ENCODE assay signal across 13 cellular contexts in genomic region chr3:173065543-173065970, GRCh38.
A peak's percentile ranks its signal among the peaks of the same experiment; 100 is the strongest.
DNase-seq lines count a peak whose midpoint lies in the region; ATAC-seq, FAIRE-seq and TF ChIP-seq lines count a peak whose summit lies in the region.
"Had no signal": no experiment of that assay in that cellular context is flagged by ENCODE, and none has a peak within 500 bp of the region (broad histone marks: within the 10 kb centered on the region; RNA-seq: fewer than 3 reads in every experiment).

No MANE protein-coding gene starts in this region.

- peaks cover 15% of the 10 kb centered on the region for H3F3A ChIP-seq in MM.1S (ENCODE audit: insufficient read depth, low read length)

- H3K4me1 ChIP-seq in MM.1S (ENCODE audit: low read length) (peaks cover 19% of the 10 kb centered on the region), mucosa of descending colon (ENCODE audit: low read depth) (no peaks in the 10 kb centered on the region)

- peaks cover 4% of the 10 kb centered on the region for H3K9me3 Mint-ChIP-seq in natural killer cell treated with Interleukin-12 subunit alpha and Interleukin-12 subunit beta and Interleukin-15 and Interleukin-18, amount 100 ng/mL, for 72 hours

- intact Hi-C loops in mucosa of descending colon (cut with DNase I, micrococcal nuclease), result no loop called here

- no peak overlapping the region for H3K27ac Mint-ChIP-seq in natural killer cell treated with Interleukin-12 subunit alpha and Interleukin-12 subunit beta and Interleukin-15 and Interleukin-18, amount 100 ng/mL, for 72 hours
- H3K27ac Mint-ChIP-seq: naive B cell had no signal

- no peak overlapping the region for H3K27ac ChIP-seq in MM.1S (ENCODE audit: low read length)

- H3K36me3 Mint-ChIP-seq in natural killer cell treated with Interleukin-12 subunit alpha and Interleukin-12 subunit beta and Interleukin-15 and Interleukin-18, amount 100 ng/mL, for 72 hours, result no peaks in the 10 kb centered on the region

- no peak for FAIRE-seq in bronchial epithelial cell (lab: Jason Lieb, UNC)
- FAIRE-seq: TTC549 had no signal

- H3K27me3 ChIP-seq in MM.1S (replicated peaks; ENCODE audit: insufficient read depth, low read length), result no peaks in the 10 kb centered on the region
- H3K27me3 ChIP-seq in bronchial epithelial cell (ENCODE audit: control insufficient read depth, insufficient read depth, low read length), result no peaks in the 10 kb centered on the region

- no peak overlapping the region for H2AFZ ChIP-seq in MM.1S (ENCODE audit: low read length)

- H3K4me1 Mint-ChIP-seq in natural killer cell treated with Interleukin-12 subunit alpha and Interleukin-12 subunit beta and Interleukin-15 and Interleukin-18, amount 100 ng/mL, for 72 hours (ENCODE audit: low read depth in 2 of 2), result peaks cover 0 to 3% of the 10 kb centered on the region in 2 donors
- H3K4me1 Mint-ChIP-seq: naive B cell had no signal

- CTCF ChIA-PET in GM10248 (lab: Yijun Ruan, JAX), result no interaction called here

- ATAC-seq in GM18858 (IDR thresholded peaks at IDR 0.05; ENCODE audit: unreplicated experiment) (peak; percentile 38), mucosa of descending colon (peak; percentile 38)
- ATAC-seq in natural killer cell treated with Interleukin-12 subunit alpha and Interleukin-12 subunit beta and Interleukin-15 and Interleukin-18, amount 100 ng/mL, for 72 hours, result no peak

- no peaks in the 10 kb centered on the region for H3K9me2 ChIP-seq in MM.1S (replicated peaks; ENCODE audit: insufficient read depth, low read length)

- H3K9me3 ChIP-seq in MM.1S (replicated peaks; ENCODE audit: insufficient read depth, low read length), result no peaks in the 10 kb centered on the region
- H3K9me3 ChIP-seq in mucosa of descending colon, result no peaks in the 10 kb centered on the region

- H3K4me3 Mint-ChIP-seq in natural killer cell treated with Interleukin-12 subunit alpha and Interleukin-12 subunit beta and Interleukin-15 and Interleukin-18, amount 100 ng/mL, for 72 hours, result no peak overlapping the region
- H3K4me3 Mint-ChIP-seq: naive B cell had no signal

- no peaks in the 10 kb centered on the region for H3K36me3 ChIP-seq in MM.1S (replicated peaks; ENCODE audit: insufficient read depth, low read length)
- H3K36me3 ChIP-seq in bronchial epithelial cell (ENCODE audit: control insufficient read depth, insufficient read depth, low read length), result no peaks in the 10 kb centered on the region
- no peaks in the 10 kb centered on the region for H3K36me3 ChIP-seq in mucosa of descending colon (ENCODE audit: low read depth)

- DNase-seq in MM.1S (peak; percentile 86), bronchial epithelial cell (ENCODE audit: low read depth) (peak; percentile 47), mucosa of descending colon (peak in 1 of 3 donors; percentile 26), GM10248 (ENCODE audit: extremely low spot score) (no peak), NCI-H1930 (lab: John Stamatoyannopoulos, UW) (no peak)
- no peak for DNase-seq in stimulated activated naive CD4-positive, alpha-beta T cell treated with Interleukin-2 at 50 U/mL for 16 hours (lab: John Stamatoyannopoulos, UW)
- DNase-seq in natural killer cell treated with Interleukin-12 subunit alpha and Interleukin-12 subunit beta and Interleukin-15 and Interleukin-18, amount 100 ng/mL, for 72 hours (ENCODE audit: low spot score), result no peak
- DNase-seq: activated CD8-positive, alpha-beta memory T cell treated with anti-CD3 and anti-CD28 coated beads, Interleukin-2, amount 50 U/mL, for 4 hours; aorta; naive B cell; stimulated activated CD8-positive, alpha-beta memory T cell treated with anti-CD3 and anti-CD28 coated beads, Interleukin-4, amount 100 ng/mL, for 48 hours had no signal

- POLR2A ChIA-PET in GM10248 (lab: Yijun Ruan, JAX), result no interaction called here

- no peaks in the 10 kb centered on the region for H4K20me1 ChIP-seq in MM.1S (ENCODE audit: insufficient read depth, low read length)

- H3K79me2 ChIP-seq in MM.1S (ENCODE audit: low read length), result no peaks in the 10 kb centered on the region

- H3K9ac ChIP-seq in MM.1S (ENCODE audit: low read length), result no peak overlapping the region

- H3K27me3 Mint-ChIP-seq in natural killer cell treated with Interleukin-12 subunit alpha and Interleukin-12 subunit beta and Interleukin-15 and Interleukin-18, amount 100 ng/mL, for 72 hours, result no peaks in the 10 kb centered on the region
- H3K27me3 Mint-ChIP-seq: naive B cell had no signal

- TF ChIP-seq CTCF in MM.1S (IDR thresholded peaks at IDR 0.05; ENCODE audit: low read length) (no peak), bronchial epithelial cell (IDR thresholded peaks at IDR 0.05; ENCODE audit: insufficient read depth, low read length, severe bottlenecking) (no peak), mucosa of descending colon (IDR thresholded peaks at IDR 0.05) (no peak), GM10248 (IDR thresholded peaks at IDR 0.05; ENCODE audit: control extremely low read depth, extremely low read depth, low read depth, missing control alignments) (no peak)

- peak overlapping the region; percentile 48 for H3K4me2 ChIP-seq in MM.1S (ENCODE audit: low read depth, low read length)

- H3K4me3 ChIP-seq in MM.1S (ENCODE audit: low read length), result no peak overlapping the region
- no peak overlapping the region for H3K4me3 ChIP-seq in bronchial epithelial cell (ENCODE audit: low read depth, low read length)
- no peak overlapping the region for H3K4me3 ChIP-seq in mucosa of descending colon

Comparison
In these comparisons a context has a peak if more than half of its experiments do, and no peak if none do; other contexts are left out.
1. ATAC-seq: peak in GM18858 (single experiment) and mucosa of descending colon (single experiment); none in natural killer cell treated with Interleukin-12 subunit alpha and Interleukin-12 subunit beta and Interleukin-15 and Interleukin-18, amount 100 ng/mL, for 72 hours (0 of 2).
2. DNase-seq: peak in MM.1S (single experiment) and bronchial epithelial cell (single experiment); none in GM10248 (single experiment), stimulated activated naive CD4-positive, alpha-beta T cell treated with Interleukin-2 at 50 U/mL for 16 hours (single experiment), natural killer cell treated with Interleukin-12 subunit alpha and Interleukin-12 subunit beta and Interleukin-15 and Interleukin-18, amount 100 ng/mL, for 72 hours (single experiment) and NCI-H1930 (0 of 2).